ENCODE assay signal across 8 cellular contexts in the genomic region with DNA sequence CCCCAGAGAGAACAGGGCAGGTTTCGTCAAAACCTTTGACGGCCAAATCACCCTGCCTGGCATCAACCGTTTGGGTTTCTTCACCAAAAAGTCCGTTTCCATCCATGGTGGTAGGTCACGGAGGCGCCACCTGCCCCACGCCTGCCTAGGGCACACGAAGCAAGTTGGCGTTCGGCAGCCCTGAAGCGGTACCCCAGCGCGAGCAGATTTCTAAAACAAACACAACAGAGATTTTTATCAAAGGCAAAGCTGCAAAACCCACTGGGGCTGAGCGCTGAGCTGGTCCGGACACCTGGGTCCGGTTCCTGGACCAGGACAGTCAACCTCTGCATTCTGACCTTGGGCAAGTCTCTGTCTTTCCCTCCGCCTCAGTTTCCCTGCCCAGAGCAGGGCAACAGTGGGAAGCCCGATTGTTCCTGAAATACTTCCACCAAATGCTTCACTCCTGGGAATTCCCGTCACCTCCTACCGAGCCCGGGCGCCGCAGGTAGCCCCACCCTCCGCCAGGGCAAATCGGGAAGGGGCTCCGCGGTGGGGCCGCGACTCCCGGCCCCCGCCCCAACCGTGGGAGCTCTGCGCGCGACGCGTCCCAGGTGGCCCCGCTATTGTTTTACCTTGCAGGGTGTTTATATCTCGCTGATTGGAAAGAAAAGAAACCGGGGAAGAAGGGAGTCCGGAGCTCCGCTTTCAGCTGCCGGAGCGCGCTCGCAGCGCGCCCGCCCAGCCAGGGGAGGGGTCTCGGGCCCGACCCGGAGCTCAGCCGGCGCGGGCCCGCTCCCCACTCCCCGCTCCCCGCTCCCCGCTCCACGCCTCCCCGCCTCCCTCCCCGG. TPM values are rescaled to one million over a fixed set of nuclear protein-coding genes. Genes with fewer than 3 reads are reported as not detected.
DNase-seq lines count a peak whose midpoint lies in the region; ATAC-seq and TF ChIP-seq lines count a peak whose summit lies in the region.

No MANE protein-coding gene starts in this region.

- H3K27me3 ChIP-seq in adrenal gland (no peaks in the 10 kb centered on the region), iPS-20b (ENCODE audit: insufficient read depth, low read length) (peaks cover 22% of the 10 kb centered on the region)

- TF ChIP-seq CTCF in GM13976 (IDR thresholded peaks at IDR 0.05; ENCODE audit: borderline replicate concordance, control extremely low read depth, extremely low read depth, insufficient read depth, missing control alignments) (no peak), LNCaP clone FGC (IDR thresholded peaks at IDR 0.05; ENCODE audit: control insufficient read depth, extremely low read depth, insufficient read depth) (no peak), adrenal gland (IDR thresholded peaks at IDR 0.05) (no peak)

- peak overlapping the region; percentile 65; the same call in 1 of the 2 replicates for H3K9ac ChIP-seq in iPS-20b (ENCODE audit: low read depth, low read length)

- intact Hi-C loops in adrenal gland (cut with DNase I): no loop called here

- no peak overlapping the region for H3K27ac ChIP-seq in adrenal gland
- no peak overlapping the region for H3K27ac ChIP-seq in iPS-20b (ENCODE audit: low read length)

- H3K9me3 ChIP-seq in adrenal gland (replicated peaks in 1 of 3) (no peaks in the 10 kb centered on the region), iPS-20b (ENCODE audit: insufficient read depth, low read depth, low read length) (no peaks in the 10 kb centered on the region)

- peak; percentile 56 for DNase-seq in GM13976 (ENCODE audit: low spot score)
- DNase-seq in LNCaP clone FGC (ENCODE audit: low read depth): no peak
- DNase-seq in adrenal gland: no peak
- DNase-seq in stimulated activated CD8-positive, alpha-beta memory T cell treated with anti-CD3 and anti-CD28 coated beads, Interleukin-4, amount 100 ng/mL, for 48 hours: peak; percentile 30
- no peak for DNase-seq in NCI-H2081 treated with DMSO at 0.1 percent for 48 hours (lab: John Stamatoyannopoulos, UW)

- 0 to 6% (median 1%) methylated on average over 11 to 61 of the region's 62 CpGs for WGBS in adrenal gland, 4 donors

- TF ChIP-seq POLR2A in adrenal gland (IDR thresholded peaks at IDR 0.05): no peak

- in situ Hi-C loops in GM13976 (cut with MboI; ENCODE audit: low sequenced_read_pairs, unreplicated experiment): no loop called here

- H3K4me1 ChIP-seq in adrenal gland (replicated peaks in 1 of 2): peaks cover 0 to 7% of the 10 kb centered on the region in 2 donors
- peaks cover 3% of the 10 kb centered on the region; the same call in 1 of the 2 replicates for H3K4me1 ChIP-seq in iPS-20b (ENCODE audit: insufficient read depth, low read length)

- ATAC-seq in GM18907 (IDR thresholded peaks at IDR 0.05; ENCODE audit: unreplicated experiment) (no peak), GM21825 (IDR thresholded peaks at IDR 0.05; ENCODE audit: unreplicated experiment) (no peak)

- H3K36me3 ChIP-seq in adrenal gland (replicated peaks in 1 of 2) (no peaks in the 10 kb centered on the region), iPS-20b (ENCODE audit: insufficient read depth, low read depth, low read length) (peaks cover 6% of the 10 kb centered on the region; the same call in 1 of the 2 replicates)

- peak overlapping the region; percentile 65 for H3K4me3 ChIP-seq in LNCaP clone FGC (ENCODE audit: low read depth, low read length)
- H3K4me3 ChIP-seq in adrenal gland: peak overlapping the region in 3 of 4 donors; percentile 30 to 86 (median 71)
- peak overlapping the region; percentile 87 for H3K4me3 ChIP-seq in iPS-20b (ENCODE audit: low read length)

RNA-seq across cellular contexts. Expression of gene IGSF3, which starts 0.6 kb away (rescaled TPM):
- total RNA-seq in adrenal gland: 1 to 10 TPM; 1.1 to 4.8 (median 2.2) TPM
- polyA plus RNA-seq in adrenal gland: 1 to 10 TPM in 2 of 3 donors, under 1 TPM in 1; 0.67 to 2.9 (median 1.9) TPM

Comparison
In these comparisons a context has a peak if more than half of its experiments do, and no peak if none do; other contexts are left out.
1. DNase-seq: peak in GM13976 (single experiment) and stimulated activated CD8-positive, alpha-beta memory T cell treated with anti-CD3 and anti-CD28 coated beads, Interleukin-4, amount 100 ng/mL, for 48 hours (single experiment); none in LNCaP clone FGC (single experiment), adrenal gland (0 of 7) and NCI-H2081 treated with DMSO at 0.1 percent for 48 hours (single experiment).
2. Peak in every context shown above with its lines, with median percentiles within 50 percentile points of each other: H3K4me3 ChIP-seq.